Comparison of ENCODE assay signal across 1 cellular context in the genomic region with DNA sequence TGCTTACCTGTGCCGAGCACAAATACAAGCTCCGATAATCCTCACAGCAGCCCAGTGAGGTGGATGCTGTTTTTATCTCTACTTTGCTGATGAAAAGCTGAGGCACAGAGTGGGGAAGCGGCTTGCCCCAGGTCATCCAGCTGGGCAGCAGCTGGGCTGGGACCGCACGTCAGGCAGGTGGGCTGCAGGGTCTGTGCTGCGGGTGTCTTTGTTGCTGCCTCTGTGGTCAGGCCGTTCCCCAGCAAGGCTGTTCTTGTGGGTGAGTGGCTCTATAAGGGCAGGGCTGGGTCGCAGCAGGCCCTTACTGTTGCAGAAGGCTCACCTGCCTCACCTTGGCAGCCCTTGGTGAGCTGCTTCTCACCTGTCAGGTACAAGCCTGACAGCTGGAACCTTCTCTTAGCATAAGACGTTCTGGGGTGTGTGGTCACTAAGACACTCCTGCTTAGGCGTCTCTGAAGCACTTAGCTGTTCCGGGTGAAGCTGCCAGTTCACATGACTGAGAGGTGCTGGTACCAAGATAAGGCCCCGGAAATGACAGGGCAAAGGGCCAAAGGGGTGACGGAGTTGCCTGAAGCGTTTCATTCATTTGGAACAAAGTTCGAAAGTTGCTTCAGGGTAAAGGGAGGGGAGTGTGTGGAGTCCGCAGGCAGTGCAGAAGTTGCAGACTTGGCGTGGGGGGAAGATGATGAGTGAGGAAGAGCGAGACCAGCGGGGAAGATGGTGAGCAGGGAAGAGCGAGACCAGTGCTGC.
TF ChIP-seq lines count a peak whose summit lies in the region.

No MANE protein-coding gene starts in this region.

TF ChIP-seq in HepG2, 621 proteins besides CTCF, POLR2A, EP300 and RAD21 (continued from another document):
- TF ChIP-seq ZBTB10 (CRISPR knock-in tag; IDR thresholded peaks at IDR 0.05; ENCODE audit: borderline replicate concordance), result no peak
